ENCODE assay signal across 7 cellular contexts in genomic region chr6:74479960-74480359, GRCh38.
"Had no signal": no experiment of that assay in that cellular context is flagged by ENCODE, and none has a peak within 500 bp of the region (broad histone marks: within the 10 kb centered on the region; RNA-seq: fewer than 3 reads in every experiment).

No MANE protein-coding gene starts in this region.

- H3K36me3 ChIP-seq: HAP-1 had no signal

- H3K27ac Mint-ChIP-seq: HFFc6, IgD-negative memory B cell had no signal

- DNase-seq: GOT3, H7, HFFc6, KBM-7 had no signal

- H3K9me3 ChIP-seq: HAP-1 had no signal

- H3K4me1 ChIP-seq: HAP-1 had no signal

- ATAC-seq: HCT116 had no signal

- H3K4me3 ChIP-seq: HAP-1 had no signal

- H3K4me3 Mint-ChIP-seq: HFFc6, IgD-negative memory B cell had no signal

- H3K4me1 Mint-ChIP-seq: IgD-negative memory B cell had no signal

- H3K27me3 Mint-ChIP-seq: IgD-negative memory B cell had no signal

- H3K36me3 Mint-ChIP-seq: IgD-negative memory B cell had no signal
